ENCODE assay signal across 9 cellular contexts in genomic region chr7:100829150-100829716, GRCh38. TPM values are rescaled to one million over a fixed set of nuclear protein-coding genes. Genes with fewer than 3 reads are reported as not detected.
DNase-seq lines count a peak whose midpoint lies in the region; ATAC-seq and TF ChIP-seq lines count a peak whose summit lies in the region.
"Had no signal": no experiment of that assay in that cellular context is flagged by ENCODE, and none has a peak within 500 bp of the region (broad histone marks: within the 10 kb centered on the region; RNA-seq: fewer than 3 reads in every experiment).

No MANE protein-coding gene starts in this region.

- H3K27ac ChIP-seq in right atrium auricular region = peak overlapping the region; percentile 29 to 41
- no peak overlapping the region for H3K27ac ChIP-seq in brain microvascular endothelial cell

- peaks cover under 1% of the 10 kb centered on the region for H3K4me1 ChIP-seq in NT2/D1 (ENCODE audit: insufficient read depth, insufficient read length)
- peaks cover 0 to 50% of the 10 kb centered on the region in 2 donors for H3K4me1 ChIP-seq in right atrium auricular region

- H3K9me3 ChIP-seq in NT2/D1 (ENCODE audit: insufficient read depth, low read length) (no peaks in the 10 kb centered on the region), right atrium auricular region (no peaks in the 10 kb centered on the region)

- TF ChIP-seq CTCF in right atrium auricular region (IDR thresholded peaks at IDR 0.05) (no peak), progenitor cell of endocrine pancreas (IDR thresholded peaks at IDR 0.05; ENCODE audit: unreplicated experiment) (no peak), brain microvascular endothelial cell (IDR thresholded peaks at IDR 0.05; ENCODE audit: low read depth, low read length, missing control alignments) (no peak)

- H3K27me3 Mint-ChIP-seq in progenitor cell of endocrine pancreas = no peaks in the 10 kb centered on the region

- H3K36me3 ChIP-seq in NT2/D1 (ENCODE audit: insufficient read depth, insufficient read length, low read length) (peaks cover 7% of the 10 kb centered on the region), right atrium auricular region (no peaks in the 10 kb centered on the region), brain microvascular endothelial cell (replicated peaks) (no peaks in the 10 kb centered on the region)

- peak overlapping the region; percentile 94 for H3K4me3 Mint-ChIP-seq in progenitor cell of endocrine pancreas (ENCODE audit: low read depth)
- H3K4me3 Mint-ChIP-seq: activated T-helper 1 cell treated with anti-CD3 and anti-CD28 coated beads, Interleukin-12 subunit alpha, Interleukin-12 subunit beta, Interleukin-2, Interleukin-4 antibody, amounts not matched to agents 30 ng/mL and 10 ng/mL and 1 ng/mL, durations not matched to agents 14 hours and 24 hours and 36 hours had no signal

- in situ Hi-C loops in brain microvascular endothelial cell (cut with HindIII; ENCODE audit: low pct_ligation_motif_present, low sequenced_read_pairs) = loop anchor here (25.0 kb wide), 1 partner anchor 117 kb away; the partner anchor contains the start of genes EPO and POP7

- ATAC-seq in HG02759 (IDR thresholded peaks at IDR 0.05; ENCODE audit: unreplicated experiment) = no peak

- peaks cover 40% of the 10 kb centered on the region for H3K4me1 Mint-ChIP-seq in progenitor cell of endocrine pancreas (ENCODE audit: low read depth)

- H3K9ac ChIP-seq in NT2/D1 (ENCODE audit: insufficient read length, low read depth) = peak overlapping the region; percentile 32

- DNase-seq in NT2/D1 (ENCODE audit: low read depth, low spot score) (no peak), right atrium auricular region (ENCODE audit: low spot score) (peak; percentile 80), progenitor cell of endocrine pancreas (ENCODE audit: low spot score, unreplicated experiment) (no peak), brain microvascular endothelial cell (no peak), SW480 (ENCODE audit: low spot score) (no peak)
- DNase-seq: NCI-H774, T1000 had no signal

- no peaks in the 10 kb centered on the region for H3K9me3 Mint-ChIP-seq in progenitor cell of endocrine pancreas (ENCODE audit: low read depth)
- H3K9me3 Mint-ChIP-seq: activated T-helper 1 cell treated with anti-CD3 and anti-CD28 coated beads, Interleukin-12 subunit alpha, Interleukin-12 subunit beta, Interleukin-2, Interleukin-4 antibody, amounts not matched to agents 30 ng/mL and 10 ng/mL and 1 ng/mL, durations not matched to agents 14 hours and 24 hours and 36 hours had no signal

- H3K27ac Mint-ChIP-seq in progenitor cell of endocrine pancreas = peak overlapping the region; percentile 89
- H3K27ac Mint-ChIP-seq: activated T-helper 1 cell treated with anti-CD3 and anti-CD28 coated beads, Interleukin-12 subunit alpha, Interleukin-12 subunit beta, Interleukin-2, Interleukin-4 antibody, amounts not matched to agents 30 ng/mL and 10 ng/mL and 1 ng/mL, durations not matched to agents 14 hours and 24 hours and 36 hours had no signal

- H3K4me3 ChIP-seq in NT2/D1 (ENCODE audit: insufficient read length, low read depth) (no peak overlapping the region), right atrium auricular region (peak overlapping the region in 1 of 2 donors; percentile 71), brain microvascular endothelial cell (ENCODE audit: low read depth, low read length) (no peak overlapping the region)

- H3K27me3 ChIP-seq in NT2/D1 (ENCODE audit: insufficient read depth, insufficient read length) = no peaks in the 10 kb centered on the region
- no peaks in the 10 kb centered on the region for H3K27me3 ChIP-seq in right atrium auricular region
- H3K27me3 ChIP-seq in brain microvascular endothelial cell (replicated peaks) = no peaks in the 10 kb centered on the region

- peaks cover 2% of the 10 kb centered on the region for H3K36me3 Mint-ChIP-seq in progenitor cell of endocrine pancreas (ENCODE audit: insufficient read depth)

RNA-seq across cellular contexts. Expression of gene EPHB4, which starts 1.9 kb away (rescaled TPM):
- total RNA-seq in right atrium auricular region (10 to 100 TPM; 25.0 to 64.6 TPM), progenitor cell of endocrine pancreas (164 TPM in 2 replicates)

RNA-seq across cellular contexts. Expression of gene SLC12A9, which starts 23.3 kb away (rescaled TPM):
- total RNA-seq in right atrium auricular region (1 to 10 TPM; 5.0 to 9.0 TPM), progenitor cell of endocrine pancreas (57.9 and 62.6 TPM in 2 replicates)

RNA-seq across cellular contexts. Expression of gene TRIP6, which starts 38.0 kb away (rescaled TPM):
- total RNA-seq in right atrium auricular region (10 to 100 TPM; 41.6 to 64.4 TPM), progenitor cell of endocrine pancreas (76.9 and 87.0 TPM in 2 replicates)

RNA-seq across cellular contexts. Expression of gene SRRT, which starts 45.7 kb away (rescaled TPM):
- total RNA-seq in right atrium auricular region = 10 to 100 TPM; 33.4 to 49.6 TPM
- 293 and 302 TPM in 2 replicates for total RNA-seq in progenitor cell of endocrine pancreas
